8 cellular contexts compared by ENCODE assay signal in the genomic region with DNA sequence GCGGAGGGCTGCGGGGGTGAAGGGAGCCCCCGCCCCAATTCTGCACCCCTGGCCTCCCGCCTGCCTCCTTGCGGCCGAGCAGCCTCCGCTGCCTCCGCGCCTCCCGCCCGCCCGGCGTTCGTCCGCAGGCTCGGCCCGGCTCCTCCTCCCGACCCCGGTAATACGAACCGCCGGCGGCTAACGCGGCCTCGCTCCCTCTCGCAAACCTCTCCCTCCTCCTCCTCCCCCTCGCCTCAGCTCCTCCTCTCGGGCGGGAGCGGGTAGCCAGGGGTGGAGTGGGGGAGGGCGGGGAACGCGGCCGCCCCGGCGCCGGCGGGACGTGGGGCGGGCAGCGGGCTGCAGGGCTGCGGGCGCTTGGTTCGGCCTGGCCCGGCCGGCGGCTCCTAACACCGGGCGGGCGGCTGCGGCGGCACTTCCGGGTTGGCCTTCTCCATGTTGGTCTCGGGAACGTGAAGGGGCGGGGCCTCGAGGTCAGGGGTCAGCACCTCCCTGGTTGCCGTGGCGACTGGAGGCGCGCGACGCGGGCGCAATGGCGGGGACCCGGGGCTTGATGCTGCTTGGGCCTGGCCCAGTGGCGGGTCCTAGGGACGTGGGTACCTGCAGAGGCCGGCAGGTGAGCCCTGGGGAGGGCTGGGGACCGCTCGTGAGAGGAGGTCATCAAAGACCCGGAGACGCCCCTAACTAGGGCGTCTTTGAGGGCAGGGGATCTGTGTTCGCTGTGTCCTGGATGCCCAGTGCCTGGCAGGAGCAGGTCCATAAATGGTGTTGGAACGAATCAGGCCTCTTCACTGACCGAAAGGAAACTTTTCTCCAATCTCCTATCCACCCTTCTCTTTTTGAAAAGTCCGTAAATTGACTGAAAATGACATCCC. TPM values are rescaled to one million over a fixed set of nuclear protein-coding genes. Genes with fewer than 3 reads are reported as not detected.
DNase-seq lines count a peak whose midpoint lies in the region; ATAC-seq, FAIRE-seq and TF ChIP-seq lines count a peak whose summit lies in the region.

RAB11FIP2 (minus strand) TSS at position 451 of the 872 bp plus-strand sequence. CDS start 778 bp downstream, outside the sequence.

- H3K4me1 ChIP-seq in left ventricle myocardium inferior (peaks cover 53% of the 10 kb centered on the region), prostate gland (replicated peaks) (no peaks in the 10 kb centered on the region)

- peak; percentile 97 for ATAC-seq in HG02759 (IDR thresholded peaks at IDR 0.05; ENCODE audit: unreplicated experiment)

- peak; percentile 80 for DNase-seq in GM12892 (ENCODE audit: insufficient read length)
- DNase-seq in NCI-H1105 treated with DMSO at 0.1 percent for 48 hours (lab: John Stamatoyannopoulos, UW), result peak; percentile 76
- DNase-seq in T-helper 1 cell, result peak; percentile 86 to 95 (median 91)
- DNase-seq in amniotic epithelial cell (ENCODE audit: low read depth), result peak; percentile 87
- peak; percentile 98 for DNase-seq in left ventricle myocardium inferior
- peak; percentile 94 for DNase-seq in prostate gland (ENCODE audit: low spot score)
- DNase-seq in ureter (ENCODE audit: low spot score), result peak; percentile 99

- WGBS in prostate gland, result 3% methylated on average over 58 of the region's 80 CpGs

- peak; percentile 99 for FAIRE-seq in GM12892 (lab: Jason Lieb, UNC)

- TF ChIP-seq POLR2A in GM12892 (IDR thresholded peaks at IDR 0.05; ENCODE audit: low read depth, low read length) (peak; percentile 72; the same call in 1 of the 2 replicates), prostate gland (IDR thresholded peaks at IDR 0.05) (peak; percentile 59)

- H3K36me3 ChIP-seq in left ventricle myocardium inferior, result no peaks in the 10 kb centered on the region
- H3K36me3 ChIP-seq in prostate gland, result no peaks in the 10 kb centered on the region

- no peaks in the 10 kb centered on the region for H3K27me3 ChIP-seq in left ventricle myocardium inferior (ENCODE audit: low read depth)
- no peaks in the 10 kb centered on the region for H3K27me3 ChIP-seq in prostate gland (replicated peaks; ENCODE audit: insufficient read depth)

- peak within 1 kb of the TSS; percentile 95 for H3K27ac ChIP-seq in left ventricle myocardium inferior (replicated peaks)
- peak within 1 kb of the TSS; percentile 79 to 90 for H3K27ac ChIP-seq in prostate gland

- intact Hi-C loops in left ventricle myocardium inferior (cut with micrococcal nuclease), result no loop called here
- intact Hi-C loops in prostate gland (cut with DNase I), result loop anchor here (5.0 to 10.0 kb wide), 4 partner anchors 71 to 582 kb away; partner anchors contain the start of gene FAM204A

- H3K4me3 ChIP-seq in left ventricle myocardium inferior (peak within 1 kb of the TSS; percentile 91), prostate gland (peak within 1 kb of the TSS; percentile 51 to 71)

- peak; percentile 46 for TF ChIP-seq CTCF in left ventricle myocardium inferior (IDR thresholded peaks at IDR 0.05; ENCODE audit: borderline replicate concordance)
- TF ChIP-seq CTCF in prostate gland (IDR thresholded peaks at IDR 0.05), result no peak

- no peaks in the 10 kb centered on the region for H3K9me3 ChIP-seq in left ventricle myocardium inferior (replicated peaks)
- no peaks in the 10 kb centered on the region for H3K9me3 ChIP-seq in prostate gland

RNA-seq across cellular contexts. Expression of gene RAB11FIP2, which starts in this region (rescaled TPM):
- 6.7 TPM for polyA plus RNA-seq in GM12892 (2012; ENCODE audit: missing spikeins)
- total RNA-seq in left ventricle myocardium inferior, result 9.0 TPM
- 10 to 100 TPM; 14.3 to 33.5 TPM for total RNA-seq in prostate gland
- 74.9 TPM for total RNA-seq in ureter

Comparison
In these comparisons a context has a peak if more than half of its experiments do, and no peak if none do; other contexts are left out.
1. Peak in every context shown above with its lines: DNase-seq, ATAC-seq, H3K4me3 ChIP-seq and H3K27ac ChIP-seq.